8 cellular contexts compared by ENCODE assay signal in genomic region chr2:26847663-26848335, GRCh38. TPM values are rescaled to one million over a fixed set of nuclear protein-coding genes. Genes with fewer than 3 reads are reported as not detected.
DNase-seq lines count a peak whose midpoint lies in the region; ATAC-seq and TF ChIP-seq lines count a peak whose summit lies in the region.

DPYSL5 (plus strand) TSS chr2:26848132; CDS start chr2:26898500, 50,368 bp downstream.

- ATAC-seq in activated T-cell treated with anti-CD3 and anti-CD28 coated beads, Interleukin-2, amount 50 U/mL, for 4 hours = peak; percentile 29 to 49
- ATAC-seq in stimulated activated memory B cell treated with anti-CD40 and anti-IgM and Interleukin-4, amounts not matched to agents 10 μg/mL and 1 μg/mL and 100 μg/mL, for 72 hours = no peak
- no peak for ATAC-seq in mucosa of descending colon

- H3K4me3 ChIP-seq in GM08714 (ENCODE audit: low read length) (peak within 1 kb of the TSS; percentile 29), iPS-15b (ENCODE audit: low read depth, low read length) (peak within 1 kb of the TSS; percentile 66), mucosa of descending colon (no peak within 1 kb of the TSS)

- H3K4me3 Mint-ChIP-seq in activated T-cell treated with anti-CD3 and anti-CD28 coated beads, Interleukin-2, amount 50 U/mL, for 4 hours = peak within 1 kb of the TSS; percentile 56
- H3K4me3 Mint-ChIP-seq in stimulated activated memory B cell treated with anti-CD40 and anti-IgM and Interleukin-4, amounts not matched to agents 10 μg/mL and 1 μg/mL and 100 μg/mL, for 72 hours = peak within 1 kb of the TSS; percentile 80

- H3K9me3 Mint-ChIP-seq in activated T-cell treated with anti-CD3 and anti-CD28 coated beads, Interleukin-2, amount 50 U/mL, for 4 hours = no peaks in the 10 kb centered on the region
- H3K9me3 Mint-ChIP-seq in stimulated activated memory B cell treated with anti-CD40 and anti-IgM and Interleukin-4, amounts not matched to agents 10 μg/mL and 1 μg/mL and 100 μg/mL, for 72 hours = no peaks in the 10 kb centered on the region

- DNase-seq in NCI-H187 treated with DMSO at 0.1 percent for 48 hours (lab: John Stamatoyannopoulos, UW) = peak; percentile 41
- DNase-seq in activated T-cell treated with anti-CD3 and anti-CD28 coated beads, Interleukin-2, amount 50 U/mL, for 4 hours = no peak
- DNase-seq in NAMALWA (ENCODE audit: low spot score) = no peak
- DNase-seq in mucosa of descending colon = no peak
- DNase-seq in NK-92 (lab: John Stamatoyannopoulos, UW; ENCODE audit: unreplicated experiment) = no peak

- H3K4me1 Mint-ChIP-seq in activated T-cell treated with anti-CD3 and anti-CD28 coated beads, Interleukin-2, amount 50 U/mL, for 4 hours (ENCODE audit: low read depth) = peaks cover 12% of the 10 kb centered on the region
- H3K4me1 Mint-ChIP-seq in stimulated activated memory B cell treated with anti-CD40 and anti-IgM and Interleukin-4, amounts not matched to agents 10 μg/mL and 1 μg/mL and 100 μg/mL, for 72 hours = peaks cover 24% of the 10 kb centered on the region

- H3K27me3 Mint-ChIP-seq in activated T-cell treated with anti-CD3 and anti-CD28 coated beads, Interleukin-2, amount 50 U/mL, for 4 hours (ENCODE audit: low read depth) = peaks cover 63% of the 10 kb centered on the region
- peaks cover 77% of the 10 kb centered on the region for H3K27me3 Mint-ChIP-seq in stimulated activated memory B cell treated with anti-CD40 and anti-IgM and Interleukin-4, amounts not matched to agents 10 μg/mL and 1 μg/mL and 100 μg/mL, for 72 hours

- no peak within 1 kb of the TSS for H3K9ac ChIP-seq in iPS-15b (ENCODE audit: low read depth, low read length)

- TF ChIP-seq CTCF in mucosa of descending colon (IDR thresholded peaks at IDR 0.05) = no peak

- H3K27me3 ChIP-seq in iPS-15b (ENCODE audit: control insufficient read depth, insufficient read depth, low read length) = peaks cover 66% of the 10 kb centered on the region

- H3K9me3 ChIP-seq in iPS-15b (ENCODE audit: control insufficient read depth, insufficient read depth, low read length) = no peaks in the 10 kb centered on the region
- H3K9me3 ChIP-seq in mucosa of descending colon = no peaks in the 10 kb centered on the region

- H3K27ac Mint-ChIP-seq in stimulated activated memory B cell treated with anti-CD40 and anti-IgM and Interleukin-4, amounts not matched to agents 10 μg/mL and 1 μg/mL and 100 μg/mL, for 72 hours = no peak within 1 kb of the TSS

- intact Hi-C loops in mucosa of descending colon (cut with DNase I, micrococcal nuclease) = loop anchor here (5.0 kb wide), 1 partner anchor 95 kb away; no protein-coding TSS in a partner anchor

- H3K4me1 ChIP-seq in iPS-15b (ENCODE audit: control insufficient read depth, insufficient read depth, low read length) (peaks cover 4% of the 10 kb centered on the region), mucosa of descending colon (ENCODE audit: low read depth) (peaks cover 23% of the 10 kb centered on the region)

- no peaks in the 10 kb centered on the region for H3K36me3 Mint-ChIP-seq in activated T-cell treated with anti-CD3 and anti-CD28 coated beads, Interleukin-2, amount 50 U/mL, for 4 hours (ENCODE audit: insufficient read depth)
- H3K36me3 Mint-ChIP-seq in stimulated activated memory B cell treated with anti-CD40 and anti-IgM and Interleukin-4, amounts not matched to agents 10 μg/mL and 1 μg/mL and 100 μg/mL, for 72 hours = no peaks in the 10 kb centered on the region

- H3K36me3 ChIP-seq in iPS-15b (ENCODE audit: control insufficient read depth, insufficient read depth, low read length) (no peaks in the 10 kb centered on the region), mucosa of descending colon (ENCODE audit: low read depth) (no peaks in the 10 kb centered on the region)

RNA-seq across cellular contexts. Expression of gene DPYSL5, which starts in this region (rescaled TPM):
- total RNA-seq in activated T-cell treated with anti-CD3 and anti-CD28 coated beads, Interleukin-2, amount 50 U/mL, for 4 hours = not detected
- total RNA-seq in mucosa of descending colon = 1 to 10 TPM in 1 of 3 donors, under 1 TPM in 2; 0.24 to 1.3 (median 0.38) TPM

Comparison
In these comparisons a context has a peak if more than half of its experiments do, and no peak if none do; other contexts are left out.
1. Peak in ATAC-seq in activated T-cell treated with anti-CD3 and anti-CD28 coated beads, Interleukin-2, amount 50 U/mL, for 4 hours; RNA of the gene not detected or under 1 TPM.